Comparison of ENCODE assay signal across 23 cellular contexts in the genomic region with DNA sequence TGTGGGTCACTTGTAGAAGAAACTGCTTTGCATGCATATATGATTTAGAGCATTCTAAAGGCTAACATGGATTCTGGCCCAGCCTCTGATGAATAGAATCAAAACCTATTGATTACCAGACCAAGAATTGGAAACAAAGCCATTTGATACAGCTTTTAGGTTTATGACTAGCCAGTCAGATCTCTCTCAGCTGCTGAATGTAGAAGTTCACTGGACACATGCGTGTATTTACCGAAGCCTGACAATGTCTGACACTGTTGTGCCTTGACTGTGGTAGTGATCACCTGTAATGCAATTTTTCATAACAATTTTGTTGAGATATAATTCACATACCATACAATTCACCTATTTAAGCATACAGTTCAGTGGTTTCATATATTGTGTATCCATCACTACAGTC.
"Had no signal": no experiment of that assay in that cellular context is flagged by ENCODE, and none has a peak within 500 bp of the region (broad histone marks: within the 10 kb centered on the region; RNA-seq: fewer than 3 reads in every experiment).

No MANE protein-coding gene starts in this region.

- H3K4me1 Mint-ChIP-seq: activated CD4-positive, alpha-beta T cell treated with anti-CD3 and anti-CD28 coated beads for 36 hours had no signal

- ATAC-seq: activated CD4-positive, alpha-beta T cell treated with anti-CD3 and anti-CD28 coated beads for 36 hours; foreskin keratinocyte; left lobe of liver; lower lobe of right lung; naive thymus-derived CD8-positive, alpha-beta T cell; right cardiac atrium; stimulated activated naive B cell treated with anti-CD40 and anti-IgM and Interleukin-4, amounts not matched to agents 10 μg/mL and 1 μg/mL and 100 μg/mL, for 72 hours had no signal

- H3K27me3 ChIP-seq: foreskin keratinocyte, testis had no signal

- H3K27ac Mint-ChIP-seq: activated B cell treated with CpG ODN at 0.5 μM for 24 hours; activated CD4-positive, alpha-beta T cell treated with anti-CD3 and anti-CD28 coated beads for 36 hours; activated naive CD4-positive, alpha-beta T cell treated with anti-CD3 and anti-CD28 coated beads for 36 hours; activated naive CD8-positive, alpha-beta T cell treated with anti-CD3 and anti-CD28 coated beads, Interleukin-2, amount 10 ng/mL, durations not matched to agents 7 days and 5 days; dendritic cell treated with granulocyte-macrophage colony-stimulating factor and Interleukin-4, amounts not matched to agents 40 ng/mL and 50 ng/mL, for 4 days; naive thymus-derived CD8-positive, alpha-beta T cell; stimulated activated naive B cell treated with anti-CD40 and anti-IgM and Interleukin-4, amounts not matched to agents 10 μg/mL and 1 μg/mL and 100 μg/mL, for 72 hours; T-helper 1 cell treated with Interleukin-12 subunit alpha and Interleukin-12 subunit beta and Interleukin-4 antibody, amounts not matched to agents 30 μg/mL and 1 μg/mL, for 36 hours had no signal

- H3K9me3 Mint-ChIP-seq: activated B cell treated with CpG ODN at 0.5 μM for 24 hours; activated naive CD4-positive, alpha-beta T cell treated with anti-CD3 and anti-CD28 coated beads for 36 hours; dendritic cell treated with granulocyte-macrophage colony-stimulating factor and Interleukin-4, amounts not matched to agents 40 ng/mL and 50 ng/mL, for 4 days; naive thymus-derived CD8-positive, alpha-beta T cell; stimulated activated naive B cell treated with anti-CD40 and anti-IgM and Interleukin-4, amounts not matched to agents 10 μg/mL and 1 μg/mL and 100 μg/mL, for 72 hours; T-helper 1 cell treated with Interleukin-12 subunit alpha and Interleukin-12 subunit beta and Interleukin-4 antibody, amounts not matched to agents 30 μg/mL and 1 μg/mL, for 36 hours had no signal

- H3K36me3 ChIP-seq: lower lobe of right lung had no signal

- H3K9me3 ChIP-seq: lower lobe of right lung, testis had no signal

- H3K27me3 Mint-ChIP-seq: activated B cell treated with CpG ODN at 0.5 μM for 24 hours; activated CD4-positive, alpha-beta T cell treated with anti-CD3 and anti-CD28 coated beads for 36 hours; activated naive CD8-positive, alpha-beta T cell treated with anti-CD3 and anti-CD28 coated beads, Interleukin-2, amount 10 ng/mL, durations not matched to agents 7 days and 5 days; dendritic cell treated with granulocyte-macrophage colony-stimulating factor and Interleukin-4, amounts not matched to agents 40 ng/mL and 50 ng/mL, for 4 days; naive thymus-derived CD8-positive, alpha-beta T cell had no signal

- H3K4me3 ChIP-seq: lower lobe of right lung, skin epidermis, testis had no signal

- H3K27ac ChIP-seq: foreskin keratinocyte, lower lobe of right lung, parathyroid adenoma, skin epidermis, testis had no signal

- DNase-seq: activated B cell treated with CpG ODN at 0.5 μM for 24 hours; activated CD4-positive, alpha-beta T cell treated with anti-CD3 and anti-CD28 coated beads for 36 hours; activated CD4-positive, alpha-beta T cell treated with anti-CD3 and anti-CD28 coated beads, Interleukin-2, amount 50 U/mL, for 48 hours; activated effector memory CD4-positive, alpha-beta T cell treated with Interleukin-2 at 50 U/mL for 16 hours; activated naive CD4-positive, alpha-beta T cell treated with anti-CD3 and anti-CD28 coated beads for 36 hours; activated naive CD8-positive, alpha-beta T cell treated with anti-CD3 and anti-CD28 coated beads, Interleukin-2, amount 10 ng/mL, durations not matched to agents 7 days and 5 days; activated T-cell treated with anti-CD3 and anti-CD28 coated beads, Interleukin-2, amount 50 U/mL, for 48 hours; amniotic stem cell; effector CD8-positive, alpha-beta T cell; erythroblast; foreskin keratinocyte; lower lobe of right lung; naive thymus-derived CD8-positive, alpha-beta T cell; right cardiac atrium; stimulated activated CD4-positive, alpha-beta T cell treated with anti-CD3 and anti-CD28 coated beads, Interleukin-2, amount 100 ng/mL, for 24 hours; stimulated activated CD8-positive, alpha-beta memory T cell treated with anti-CD3 and anti-CD28 coated beads, Interleukin-4, amount 100 ng/mL, for 48 hours; stimulated activated naive B cell treated with anti-CD40 and anti-IgM and Interleukin-4, amounts not matched to agents 10 μg/mL and 1 μg/mL and 100 μg/mL, for 72 hours; testis had no signal

- H3K4me3 Mint-ChIP-seq: activated B cell treated with CpG ODN at 0.5 μM for 24 hours; activated CD4-positive, alpha-beta T cell treated with anti-CD3 and anti-CD28 coated beads for 36 hours; activated naive CD4-positive, alpha-beta T cell treated with anti-CD3 and anti-CD28 coated beads for 36 hours; activated naive CD8-positive, alpha-beta T cell treated with anti-CD3 and anti-CD28 coated beads, Interleukin-2, amount 10 ng/mL, durations not matched to agents 7 days and 5 days; dendritic cell treated with granulocyte-macrophage colony-stimulating factor and Interleukin-4, amounts not matched to agents 40 ng/mL and 50 ng/mL, for 4 days; naive thymus-derived CD8-positive, alpha-beta T cell; stimulated activated naive B cell treated with anti-CD40 and anti-IgM and Interleukin-4, amounts not matched to agents 10 μg/mL and 1 μg/mL and 100 μg/mL, for 72 hours; T-helper 1 cell treated with Interleukin-12 subunit alpha and Interleukin-12 subunit beta and Interleukin-4 antibody, amounts not matched to agents 30 μg/mL and 1 μg/mL, for 36 hours had no signal
